22 cellular contexts compared by ENCODE assay signal in the genomic region with DNA sequence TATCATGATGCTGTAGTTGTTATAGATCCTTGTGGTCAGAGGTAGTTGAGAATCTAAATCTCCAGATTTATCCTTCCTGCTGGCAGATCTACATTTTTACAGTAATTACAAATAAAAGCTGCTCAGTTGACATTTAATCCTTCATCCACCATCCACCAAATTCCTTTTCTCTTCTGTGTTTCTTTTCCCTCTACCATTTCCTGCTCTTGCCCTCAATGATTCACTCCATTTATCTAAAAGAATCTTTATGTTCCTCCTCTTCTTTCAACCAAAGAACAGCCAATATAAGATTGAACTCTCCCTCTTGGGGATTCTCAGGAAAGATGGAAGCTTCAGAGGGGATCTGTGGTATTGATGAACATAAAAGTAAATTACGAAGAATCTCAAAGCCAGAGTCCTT. TPM values are rescaled to one million over a fixed set of nuclear protein-coding genes. Genes with fewer than 3 reads are reported as not detected.
A peak's percentile ranks its signal among the peaks of the same experiment; 100 is the strongest.
DNase-seq lines count a peak whose midpoint lies in the region; ATAC-seq and TF ChIP-seq lines count a peak whose summit lies in the region.
"Had no signal": no experiment of that assay in that cellular context is flagged by ENCODE, and none has a peak within 500 bp of the region (broad histone marks: within the 10 kb centered on the region; RNA-seq: fewer than 3 reads in every experiment).

No MANE protein-coding gene starts in this region.

- H3K9me3 Mint-ChIP-seq in CD4-positive, alpha-beta T cell, result no peaks in the 10 kb centered on the region
- no peaks in the 10 kb centered on the region for H3K9me3 Mint-ChIP-seq in naive thymus-derived CD8-positive, alpha-beta T cell
- H3K9me3 Mint-ChIP-seq: activated CD4-positive, alpha-beta T cell treated with anti-CD3 and anti-CD28 coated beads, Interleukin-2, amount 10 ng/mL, durations not matched to agents 24 days and 14 days; endodermal cell; IgD-negative memory B cell; naive B cell had no signal

- H4K20me1 ChIP-seq in osteoblast (ENCODE audit: insufficient read depth, low read length), result peaks cover 20% of the 10 kb centered on the region

- no peak overlapping the region for H2AFZ ChIP-seq in osteoblast (ENCODE audit: low read length)

- peaks cover 34% of the 10 kb centered on the region for H3K4me1 ChIP-seq in osteoblast (ENCODE audit: insufficient read depth, low read length)

- H3K4me3 ChIP-seq in osteoblast (ENCODE audit: insufficient read depth, low read length), result no peak overlapping the region
- H3K4me3 ChIP-seq: HAP-1, upper lobe of right lung had no signal

- H3K27ac ChIP-seq in epithelial cell of prostate (peak overlapping the region; percentile 23), osteoblast (ENCODE audit: low read depth, low read length) (peak overlapping the region; percentile 86)
- no peak overlapping the region for H3K27ac ChIP-seq in CD4-positive, alpha-beta T cell (ENCODE audit: low read depth, low read length)
- H3K27ac ChIP-seq: foreskin keratinocyte, upper lobe of right lung had no signal

- H3K4me3 Mint-ChIP-seq in CD4-positive, alpha-beta T cell, result no peak overlapping the region
- H3K4me3 Mint-ChIP-seq in naive thymus-derived CD8-positive, alpha-beta T cell, result no peak overlapping the region
- H3K4me3 Mint-ChIP-seq: activated CD4-positive, alpha-beta T cell treated with anti-CD3 and anti-CD28 coated beads, Interleukin-2, amount 10 ng/mL, durations not matched to agents 24 days and 14 days; endodermal cell had no signal

- no peaks in the 10 kb centered on the region for H3K9me3 ChIP-seq in osteoblast (ENCODE audit: low read depth, low read length)
- H3K9me3 ChIP-seq in CD4-positive, alpha-beta T cell (ENCODE audit: control insufficient read depth, low read length), result no peaks in the 10 kb centered on the region
- H3K9me3 ChIP-seq: BE2C, HAP-1, upper lobe of right lung had no signal

- H3K36me3 ChIP-seq in osteoblast (ENCODE audit: insufficient read depth, low read length), result no peaks in the 10 kb centered on the region

- H3K27me3 Mint-ChIP-seq in CD4-positive, alpha-beta T cell, result no peaks in the 10 kb centered on the region
- no peaks in the 10 kb centered on the region for H3K27me3 Mint-ChIP-seq in naive thymus-derived CD8-positive, alpha-beta T cell
- H3K27me3 Mint-ChIP-seq: activated CD4-positive, alpha-beta T cell treated with anti-CD3 and anti-CD28 coated beads, Interleukin-2, amount 10 ng/mL, durations not matched to agents 24 days and 14 days; IgD-negative memory B cell; naive B cell had no signal

- peak; percentile 70 for DNase-seq in EL
- peak; percentile 18 for DNase-seq in NCI-H69 (lab: John Stamatoyannopoulos, UW)
- DNase-seq in epithelial cell of prostate (ENCODE audit: low read depth, low spot score), result no peak
- peak; percentile 68 for DNase-seq in osteoblast (ENCODE audit: insufficient read length, low spot score, missing footprints)
- DNase-seq in CD4-positive, alpha-beta T cell, result no peak
- DNase-seq in RPMI8226, result no peak
- no peak for DNase-seq in hepatic stellate cell (ENCODE audit: low spot score)
- DNase-seq in naive thymus-derived CD8-positive, alpha-beta T cell, result no peak
- DNase-seq: activated CD4-positive, alpha-beta T cell treated with anti-CD3 and anti-CD28 coated beads, Interleukin-2, amount 10 ng/mL, durations not matched to agents 24 days and 14 days; activated gamma-delta T cell; BE2C; endodermal cell; foreskin keratinocyte; hypothalamus; naive B cell; NCI-H2029; NCI-H446 treated with DMSO at 0.1 percent for 48 hours; posterior cingulate gyrus; stimulated activated CD4-positive, alpha-beta T cell treated with anti-CD3 and anti-CD28 coated beads, Interleukin-4, amount 100 ng/mL, for 4 hours; upper lobe of right lung had no signal

- peak overlapping the region; percentile 87 for H3K4me2 ChIP-seq in osteoblast (ENCODE audit: insufficient read depth, low read length)

- no peak for ATAC-seq in CD4-positive, alpha-beta T cell (ENCODE audit: poor library complexity)
- no peak for ATAC-seq in naive thymus-derived CD8-positive, alpha-beta T cell
- ATAC-seq: foreskin keratinocyte, upper lobe of right lung had no signal

- H3K36me3 Mint-ChIP-seq in CD4-positive, alpha-beta T cell (ENCODE audit: low read depth), result peaks cover 13% of the 10 kb centered on the region
- H3K36me3 Mint-ChIP-seq in naive thymus-derived CD8-positive, alpha-beta T cell, result peaks cover 0 to 16% (median 1%) of the 10 kb centered on the region in 3 donors
- H3K36me3 Mint-ChIP-seq: IgD-negative memory B cell, naive B cell had no signal

- CTCF ChIA-PET in CD4-positive, alpha-beta T cell (lab: Charles Lee), result interaction anchor here (0.7 to 1.1 kb wide), 2 partner anchors 207 to 760 kb away, joined by 3 to 8 read pairs; no protein-coding TSS in a partner anchor

- peaks cover 94% of the 10 kb centered on the region for H3K79me2 ChIP-seq in osteoblast (ENCODE audit: insufficient read depth, low read length)

- H3K27ac Mint-ChIP-seq in CD4-positive, alpha-beta T cell, result no peak overlapping the region
- H3K27ac Mint-ChIP-seq in naive thymus-derived CD8-positive, alpha-beta T cell, result peak overlapping the region in 1 of 10 donors; percentile 31
- H3K27ac Mint-ChIP-seq: activated CD4-positive, alpha-beta T cell treated with anti-CD3 and anti-CD28 coated beads, Interleukin-2, amount 10 ng/mL, durations not matched to agents 24 days and 14 days; endodermal cell; IgD-negative memory B cell had no signal

- TF ChIP-seq CTCF in osteoblast (IDR thresholded peaks at IDR 0.05; ENCODE audit: extremely low read depth, low read depth, low read length), result no peak
- TF ChIP-seq CTCF in CD4-positive, alpha-beta T cell (IDR thresholded peaks at IDR 0.05), result no peak

- intact Hi-C loops in CD4-positive, alpha-beta T cell (cut with DNase I, micrococcal nuclease), result no loop called here

- POLR2A ChIA-PET in CD4-positive, alpha-beta T cell (lab: Charles Lee), result no interaction called here
- POLR2A ChIA-PET in naive thymus-derived CD8-positive, alpha-beta T cell (lab: Charles Lee), result interaction anchor here (0.7 kb wide), 1 partner anchor 169 kb away, joined by 3 read pairs; no protein-coding TSS in a partner anchor

- peaks cover 77% of the 10 kb centered on the region for H3K4me1 Mint-ChIP-seq in CD4-positive, alpha-beta T cell (ENCODE audit: low read depth)
- peaks cover 40 to 77% (median 75%) of the 10 kb centered on the region in 4 donors for H3K4me1 Mint-ChIP-seq in naive thymus-derived CD8-positive, alpha-beta T cell

- no peaks in the 10 kb centered on the region for H3K27me3 ChIP-seq in osteoblast (ENCODE audit: insufficient read depth, low read length)
- no peaks in the 10 kb centered on the region for H3K27me3 ChIP-seq in CD4-positive, alpha-beta T cell (ENCODE audit: control insufficient read depth, insufficient read depth, low read length)
- H3K27me3 ChIP-seq: BE2C, foreskin keratinocyte, upper lobe of right lung had no signal

RNA-seq across cellular contexts. Expression of gene MAP4K5, which starts 4.4 kb away (rescaled TPM):
- total RNA-seq in osteoblast, result 105 and 134 TPM in 2 replicates
- total RNA-seq in CD4-positive, alpha-beta T cell, result 10 to 100 TPM; 32.4 to 34.5 TPM
- 10 to 100 TPM; 51.1 to 55.5 TPM for total RNA-seq in naive thymus-derived CD8-positive, alpha-beta T cell
- polyA plus RNA-seq in naive thymus-derived CD8-positive, alpha-beta T cell, result 10 to 100 TPM; 12.1 to 20.4 (median 17.2) TPM

RNA-seq across cellular contexts. Expression of gene ATL1, which starts 32.0 kb away (rescaled TPM):
- total RNA-seq in osteoblast, result 6.5 and 8.5 TPM in 2 replicates
- total RNA-seq in CD4-positive, alpha-beta T cell, result 1 to 10 TPM; 1.2 TPM
- 1 to 10 TPM; 3.1 to 3.6 TPM for total RNA-seq in naive thymus-derived CD8-positive, alpha-beta T cell
- 1 to 10 TPM; 3.9 to 7.1 (median 5.2) TPM for polyA plus RNA-seq in naive thymus-derived CD8-positive, alpha-beta T cell

Comparison
In these comparisons a context has a peak if more than half of its experiments do, and no peak if none do; other contexts are left out.
1. DNase-seq: peak in EL (single experiment), NCI-H69 (single experiment) and osteoblast (single experiment); none in epithelial cell of prostate (single experiment), CD4-positive, alpha-beta T cell (0 of 10), RPMI8226 (single experiment), hepatic stellate cell (single experiment) and naive thymus-derived CD8-positive, alpha-beta T cell (0 of 10).